1 cellular context compared by ENCODE assay signal in the genomic region with DNA sequence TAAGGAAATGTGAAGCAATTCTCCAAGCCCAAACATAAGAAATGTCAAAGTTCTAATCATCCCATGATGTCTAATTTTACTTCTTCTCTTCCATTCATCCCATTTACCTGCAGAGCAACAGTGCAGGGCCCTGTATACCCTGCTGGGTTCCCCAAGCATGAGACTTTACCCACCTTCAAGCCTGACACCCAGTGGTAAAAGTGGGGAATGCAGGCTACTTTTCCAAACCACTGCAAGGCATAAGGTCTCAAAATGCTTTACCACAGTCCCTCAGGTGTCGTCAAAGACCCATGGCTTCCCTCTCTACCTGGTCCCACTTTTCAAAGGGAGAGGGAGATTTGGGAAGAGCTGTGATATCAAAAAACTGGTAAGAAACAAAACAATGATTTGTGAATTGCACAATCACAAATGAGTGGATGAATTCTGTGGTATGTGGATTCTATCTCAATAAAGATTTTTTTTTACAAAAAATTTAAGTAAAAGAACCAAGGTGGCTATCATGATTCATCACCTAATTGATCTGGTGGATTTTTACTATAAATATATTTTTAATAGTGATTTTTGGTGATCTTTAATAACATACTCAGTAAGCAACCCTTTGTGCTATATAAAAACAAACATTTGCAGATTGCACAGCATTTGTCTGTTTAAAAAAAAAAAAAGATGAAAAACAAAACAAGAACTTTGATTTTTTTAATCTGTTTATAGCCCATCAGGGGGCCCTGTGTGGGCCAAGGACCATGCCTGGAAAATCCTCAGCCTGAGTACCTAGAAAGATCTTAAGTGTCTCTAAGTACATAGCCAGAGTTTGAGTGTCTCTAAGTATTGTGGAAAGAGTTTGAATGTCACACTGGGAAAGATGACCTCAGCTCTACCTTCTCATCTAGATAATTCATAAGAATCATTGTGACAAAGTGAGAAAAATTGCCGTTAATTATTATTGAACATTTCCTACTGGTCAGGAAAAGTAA.
TF ChIP-seq lines count a peak whose summit lies in the region.

No MANE protein-coding gene starts in this region.

TF ChIP-seq in IMR-90, 13 proteins besides CTCF, POLR2A, EP300 and RAD21 (continued from another document):
- TF ChIP-seq NFE2L2 (IDR thresholded peaks at IDR 0.05; ENCODE audit: low read depth, low read length) (no peak), SMC3 (IDR thresholded peaks at IDR 0.05; ENCODE audit: low read depth, low read length) (peak; percentile 28; the same call in 1 of the 2 replicates), CEBPB (IDR thresholded peaks at IDR 0.05; ENCODE audit: low read depth, low read length) (peak; percentile 60)
TF ChIP-seq in IMR-90: peak in this region for 2.
